In genomic region chr12:56722832-56723231, GRCh38 we compare ENCODE assay signal across 9 cellular contexts. TPM values are rescaled to one million over a fixed set of nuclear protein-coding genes. Genes with fewer than 3 reads are reported as not detected.
DNase-seq lines count a peak whose midpoint lies in the region; ATAC-seq and TF ChIP-seq lines count a peak whose summit lies in the region.
"Had no signal": no experiment of that assay in that cellular context is flagged by ENCODE, and none has a peak within 500 bp of the region (broad histone marks: within the 10 kb centered on the region; RNA-seq: fewer than 3 reads in every experiment).

No MANE protein-coding gene starts in this region.

- no peak for ATAC-seq in activated naive CD8-positive, alpha-beta T cell treated with anti-CD3 and anti-CD28 coated beads, Interleukin-2, amount 50 U/mL, for 24 hours
- no peak for ATAC-seq in HG03521 (IDR thresholded peaks at IDR 0.05; ENCODE audit: unreplicated experiment)

- peak overlapping the region; percentile 99 for H3K4me3 Mint-ChIP-seq in activated naive CD4-positive, alpha-beta T cell treated with anti-CD3 and anti-CD28 coated beads for 36 hours
- peak overlapping the region; percentile 98 for H3K4me3 Mint-ChIP-seq in activated naive CD8-positive, alpha-beta T cell treated with anti-CD3 and anti-CD28 coated beads, Interleukin-2, amount 50 U/mL, for 24 hours

- intact Hi-C loops in activated naive CD4-positive, alpha-beta T cell treated with anti-CD3 and anti-CD28 coated beads for 36 hours (cut with micrococcal nuclease) = no loop called here
- intact Hi-C loops in thyroid gland (cut with DNase I) = loop anchor here (5.0 to 10.0 kb wide), 2 partner anchors 36 to 78 kb away; partner anchors contain the start of genes ATP5F1B and PTGES3

- H3K27ac ChIP-seq in thyroid gland = peak overlapping the region; percentile 36 to 97 (median 95)

- DNase-seq in activated naive CD4-positive, alpha-beta T cell treated with anti-CD3 and anti-CD28 coated beads for 36 hours = no peak
- no peak for DNase-seq in activated naive CD4-positive, alpha-beta T cell treated with Interleukin-2 at 50 U/mL for 16 hours
- DNase-seq in activated naive CD8-positive, alpha-beta T cell treated with anti-CD3 and anti-CD28 coated beads, Interleukin-2, amount 50 U/mL, for 24 hours = no peak
- no peak for DNase-seq in kidney epithelial cell (ENCODE audit: low read depth)
- DNase-seq in thyroid gland = peak in 1 of 2 donors; percentile 32
- no peak for DNase-seq in NCI-H1930 (lab: John Stamatoyannopoulos, UW)
- DNase-seq in SKM-1 treated with dmso at 0.1 percent for 144 hours (lab: John Stamatoyannopoulos, UW; ENCODE audit: unreplicated experiment) = no peak
- DNase-seq: DMS 273 treated with DMSO at 0.1 percent for 48 hours had no signal

- H3K4me3 ChIP-seq in kidney epithelial cell (ENCODE audit: low read depth, low read length) (peak overlapping the region; percentile 92), thyroid gland (replicated peaks in 1 of 3) (no peak overlapping the region)

- H3K4me1 Mint-ChIP-seq in activated naive CD4-positive, alpha-beta T cell treated with anti-CD3 and anti-CD28 coated beads for 36 hours (ENCODE audit: low read depth) = peaks cover 62% of the 10 kb centered on the region
- H3K4me1 Mint-ChIP-seq in activated naive CD8-positive, alpha-beta T cell treated with anti-CD3 and anti-CD28 coated beads, Interleukin-2, amount 50 U/mL, for 24 hours = peaks cover 63% of the 10 kb centered on the region

- TF ChIP-seq POLR2A in thyroid gland (IDR thresholded peaks at IDR 0.05) = no peak

- TF ChIP-seq CTCF in kidney epithelial cell (IDR thresholded peaks at IDR 0.05; ENCODE audit: insufficient read depth, low read length, poor library complexity, severe bottlenecking) (no peak), thyroid gland (IDR thresholded peaks at IDR 0.05) (no peak)

- CTCF ChIA-PET in activated naive CD4-positive, alpha-beta T cell treated with anti-CD3 and anti-CD28 coated beads for 36 hours (lab: Charles Lee) = interaction anchor here (0.6 to 1.7 kb wide), 2 partner anchors 37 to 86 kb away, joined by 4 to 5 read pairs; no protein-coding TSS in a partner anchor

- H3K27me3 ChIP-seq in kidney epithelial cell (ENCODE audit: control insufficient read depth, insufficient read depth, low read length) (no peaks in the 10 kb centered on the region), thyroid gland (no peaks in the 10 kb centered on the region)

- H3K27me3 Mint-ChIP-seq in activated naive CD4-positive, alpha-beta T cell treated with anti-CD3 and anti-CD28 coated beads for 36 hours (ENCODE audit: low read depth) = no peaks in the 10 kb centered on the region
- no peaks in the 10 kb centered on the region for H3K27me3 Mint-ChIP-seq in activated naive CD8-positive, alpha-beta T cell treated with anti-CD3 and anti-CD28 coated beads, Interleukin-2, amount 50 U/mL, for 24 hours

- no peaks in the 10 kb centered on the region for H3K9me3 Mint-ChIP-seq in activated naive CD4-positive, alpha-beta T cell treated with anti-CD3 and anti-CD28 coated beads for 36 hours
- no peaks in the 10 kb centered on the region for H3K9me3 Mint-ChIP-seq in activated naive CD8-positive, alpha-beta T cell treated with anti-CD3 and anti-CD28 coated beads, Interleukin-2, amount 50 U/mL, for 24 hours

- peak overlapping the region; percentile 65 for H3K27ac Mint-ChIP-seq in activated naive CD4-positive, alpha-beta T cell treated with anti-CD3 and anti-CD28 coated beads for 36 hours
- peak overlapping the region; percentile 99 for H3K27ac Mint-ChIP-seq in activated naive CD8-positive, alpha-beta T cell treated with anti-CD3 and anti-CD28 coated beads, Interleukin-2, amount 50 U/mL, for 24 hours

- H3K36me3 ChIP-seq in kidney epithelial cell (ENCODE audit: control insufficient read depth, insufficient read depth, low read length) = peaks cover 5% of the 10 kb centered on the region
- H3K36me3 ChIP-seq in thyroid gland = peaks cover 0 to 9% of the 10 kb centered on the region in 2 donors

- H3K4me1 ChIP-seq in thyroid gland = peaks cover 53 to 59% of the 10 kb centered on the region in 2 donors

- H3K9me3 ChIP-seq in thyroid gland = no peaks in the 10 kb centered on the region

- peaks cover 81% of the 10 kb centered on the region for H3K36me3 Mint-ChIP-seq in activated naive CD4-positive, alpha-beta T cell treated with anti-CD3 and anti-CD28 coated beads for 36 hours (ENCODE audit: low read depth)
- peaks cover 76% of the 10 kb centered on the region for H3K36me3 Mint-ChIP-seq in activated naive CD8-positive, alpha-beta T cell treated with anti-CD3 and anti-CD28 coated beads, Interleukin-2, amount 50 U/mL, for 24 hours (ENCODE audit: low read depth)

- WGBS in thyroid gland, 2 donors = 22 to 32% methylated on average over 4 of the region's 4 CpGs

RNA-seq across cellular contexts. Expression of gene NACA, which starts 2.3 kb away (rescaled TPM):
- total RNA-seq in activated naive CD4-positive, alpha-beta T cell treated with anti-CD3 and anti-CD28 coated beads for 36 hours = 1,000 to 10,000 TPM; 1,279 to 1,321 TPM
- total RNA-seq in kidney epithelial cell (1,136 and 1,207 TPM in 2 replicates), thyroid gland (1,000 to 10,000 TPM; 1,034 to 1,717 (median 1,154) TPM)

RNA-seq across cellular contexts. Expression of gene PRIM1, which starts 29.3 kb away (rescaled TPM):
- 10 to 100 TPM; 74.9 to 75.0 TPM for total RNA-seq in activated naive CD4-positive, alpha-beta T cell treated with anti-CD3 and anti-CD28 coated beads for 36 hours
- total RNA-seq in kidney epithelial cell (4.5 and 12.0 TPM in 2 replicates), thyroid gland (10 to 100 TPM in 1 of 4 donors, 1 to 10 TPM in 3; 5.8 to 11.7 (median 7.0) TPM)

RNA-seq across cellular contexts. Expression of gene PTGES3, which starts 34.7 kb away (rescaled TPM):
- total RNA-seq in activated naive CD4-positive, alpha-beta T cell treated with anti-CD3 and anti-CD28 coated beads for 36 hours = 100 to 1,000 TPM; 289 to 293 TPM
- total RNA-seq in kidney epithelial cell = 114 and 119 TPM in 2 replicates
- total RNA-seq in thyroid gland = 100 to 1,000 TPM; 101 to 132 (median 124) TPM

RNA-seq across cellular contexts. Expression of gene HSD17B6, which starts 40.3 kb away (rescaled TPM):
- 1 to 10 TPM; 3.5 to 3.7 TPM for total RNA-seq in activated naive CD4-positive, alpha-beta T cell treated with anti-CD3 and anti-CD28 coated beads for 36 hours
- total RNA-seq in kidney epithelial cell (0.34 and 0.63 TPM in 2 replicates), thyroid gland (100 to 1,000 TPM in 1 of 4 donors, 10 to 100 TPM in 2, 1 to 10 TPM in 1; 4.6 to 109 (median 24.0) TPM)
